1 cellular context compared by ENCODE assay signal in genomic region chr17:45394913-45395568, GRCh38.
TF ChIP-seq lines count a peak whose summit lies in the region.

No MANE protein-coding gene starts in this region.

TF ChIP-seq in HEK293, 187 proteins besides CTCF, POLR2A, EP300 and RAD21 (continued from another document):
- no peak for TF ChIP-seq GLI2 (tag by site-specific recombination; IDR thresholded peaks at IDR 0.05; ENCODE audit: borderline replicate concordance, low read depth)
- no peak for TF ChIP-seq ZNF624 (tag by site-specific recombination; IDR thresholded peaks at IDR 0.05)
- no peak for TF ChIP-seq ZNF19 (tag by site-specific recombination; IDR thresholded peaks at IDR 0.05; ENCODE audit: low read depth)
- TF ChIP-seq ZNF16 (tag by site-specific recombination; IDR thresholded peaks at IDR 0.05; ENCODE audit: low read depth) = no peak
- TF ChIP-seq SALL2 (tag by site-specific recombination; IDR thresholded peaks at IDR 0.05; ENCODE audit: borderline replicate concordance) = no peak
- no peak for TF ChIP-seq ZBTB49 (tag by site-specific recombination; IDR thresholded peaks at IDR 0.05; ENCODE audit: low read depth)
- peak; percentile 49; the same call in 1 of the 2 replicates for TF ChIP-seq ZNF2 (tag by site-specific recombination; IDR thresholded peaks at IDR 0.05)
- no peak for TF ChIP-seq ZNF521 (tag by site-specific recombination; IDR thresholded peaks at IDR 0.05)
- TF ChIP-seq ZNF544 (tag by site-specific recombination; IDR thresholded peaks at IDR 0.05) = 0 out of 2 replicates have a peak, but pooled peaks have one; percentile 38
- no peak for TF ChIP-seq ZNF202 (tag by site-specific recombination; IDR thresholded peaks at IDR 0.05; ENCODE audit: borderline replicate concordance)
- 0 out of 2 replicates have a peak, but pooled peaks have one; percentile 22 for TF ChIP-seq ZNF148 (tag by site-specific recombination; IDR thresholded peaks at IDR 0.05; ENCODE audit: borderline replicate concordance)
- no peak for TF ChIP-seq ZNF266 (tag by site-specific recombination; IDR thresholded peaks at IDR 0.05; ENCODE audit: low read depth)
- TF ChIP-seq ZNF610 (tag by site-specific recombination; IDR thresholded peaks at IDR 0.05; ENCODE audit: borderline replicate concordance) = 0 out of 2 replicates have a peak, but pooled peaks have one; percentile 64
- TF ChIP-seq ZNF530 (tag by site-specific recombination; IDR thresholded peaks at IDR 0.05; ENCODE audit: low read depth) = no peak
- TF ChIP-seq ZBTB7A (tag by site-specific recombination; IDR thresholded peaks at IDR 0.05; ENCODE audit: low read depth) = no peak
- no peak for TF ChIP-seq ZBTB17 (tag by site-specific recombination; IDR thresholded peaks at IDR 0.05)
- TF ChIP-seq ZNF366 (tag by site-specific recombination; conservative IDR thresholded peaks at IDR 0.05) = 0 out of 2 replicates have a peak, but pooled peaks have one; percentile 37
- peak; percentile 40; the same call in 1 of the 2 replicates for TF ChIP-seq PATZ1 (tag by site-specific recombination; IDR thresholded peaks at IDR 0.05)
- TF ChIP-seq ZNF239 (tag by site-specific recombination; IDR thresholded peaks at IDR 0.05) = no peak
- no peak for TF ChIP-seq ZNF571 (tag by site-specific recombination; IDR thresholded peaks at IDR 0.05)
- TF ChIP-seq GLI4 (tag by site-specific recombination; IDR thresholded peaks at IDR 0.05) = no peak
- no peak for TF ChIP-seq ZNF146 (tag by site-specific recombination; IDR thresholded peaks at IDR 0.05)
- TF ChIP-seq ZNF157 (tag by site-specific recombination; IDR thresholded peaks at IDR 0.05) = no peak
- no peak for TF ChIP-seq ZNF626 (tag by site-specific recombination; IDR thresholded peaks at IDR 0.05)
- TF ChIP-seq ZNF18 (tag by site-specific recombination; IDR thresholded peaks at IDR 0.05) = no peak
- TF ChIP-seq, protein P1, sequence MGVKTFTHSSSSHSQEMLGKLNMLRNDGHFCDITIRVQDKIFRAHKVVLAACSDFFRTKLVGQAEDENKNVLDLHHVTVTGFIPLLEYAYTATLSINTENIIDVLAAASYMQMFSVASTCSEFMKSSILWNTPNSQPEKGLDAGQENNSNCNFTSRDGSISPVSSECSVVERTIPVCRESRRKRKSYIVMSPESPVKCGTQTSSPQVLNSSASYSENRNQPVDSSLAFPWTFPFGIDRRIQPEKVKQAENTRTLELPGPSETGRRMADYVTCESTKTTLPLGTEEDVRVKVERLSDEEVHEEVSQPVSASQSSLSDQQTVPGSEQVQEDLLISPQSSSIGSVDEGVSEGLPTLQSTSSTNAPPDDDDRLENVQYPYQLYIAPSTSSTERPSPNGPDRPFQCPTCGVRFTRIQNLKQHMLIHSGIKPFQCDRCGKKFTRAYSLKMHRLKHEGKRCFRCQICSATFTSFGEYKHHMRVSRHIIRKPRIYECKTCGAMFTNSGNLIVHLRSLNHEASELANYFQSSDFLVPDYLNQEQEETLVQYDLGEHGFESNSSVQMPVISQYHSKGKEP (tag by site-specific recombination; IDR thresholded peaks at IDR 0.05) = no peak
- no peak for TF ChIP-seq ZNF426 (tag by site-specific recombination; IDR thresholded peaks at IDR 0.05)
- no peak for TF ChIP-seq ZNF335 (tag by site-specific recombination; conservative IDR thresholded peaks at IDR 0.05)
- TF ChIP-seq ZNF433 (tag by site-specific recombination; IDR thresholded peaks at IDR 0.05; ENCODE audit: low read depth) = no peak
- no peak for TF ChIP-seq TRIM28 (IDR thresholded peaks at IDR 0.05; ENCODE audit: borderline replicate concordance, low read length)
- TF ChIP-seq ZNF501 (tag by site-specific recombination; IDR thresholded peaks at IDR 0.05) = no peak
- no peak for TF ChIP-seq ZNF558 (tag by site-specific recombination; IDR thresholded peaks at IDR 0.05)
- TF ChIP-seq ZNF785 (tag by site-specific recombination; IDR thresholded peaks at IDR 0.05) = no peak
- TF ChIP-seq ZNF510 (tag by site-specific recombination; IDR thresholded peaks at IDR 0.05; ENCODE audit: insufficient replicate concordance) = no peak
- no peak for TF ChIP-seq KLF9 (tag by site-specific recombination; IDR thresholded peaks at IDR 0.05; ENCODE audit: low read depth)
- no peak for TF ChIP-seq ZNF404 (tag by site-specific recombination; IDR thresholded peaks at IDR 0.05)
- no peak for TF ChIP-seq MYNN (tag by site-specific recombination; IDR thresholded peaks at IDR 0.05; ENCODE audit: borderline replicate concordance)
- no peak for TF ChIP-seq ZNF140 (tag by site-specific recombination; IDR thresholded peaks at IDR 0.05)
- TF ChIP-seq FEZF1 (tag by site-specific recombination; IDR thresholded peaks at IDR 0.05) = no peak
- TF ChIP-seq ZNF670 (tag by site-specific recombination; IDR thresholded peaks at IDR 0.05; ENCODE audit: low read depth) = no peak
- TF ChIP-seq ZNF391 (tag by site-specific recombination; IDR thresholded peaks at IDR 0.05; ENCODE audit: borderline replicate concordance, low read depth) = no peak
- peak; percentile 78 for TF ChIP-seq ZNF654 (tag by site-specific recombination; IDR thresholded peaks at IDR 0.05; ENCODE audit: low read depth)
- TF ChIP-seq, protein P2, sequence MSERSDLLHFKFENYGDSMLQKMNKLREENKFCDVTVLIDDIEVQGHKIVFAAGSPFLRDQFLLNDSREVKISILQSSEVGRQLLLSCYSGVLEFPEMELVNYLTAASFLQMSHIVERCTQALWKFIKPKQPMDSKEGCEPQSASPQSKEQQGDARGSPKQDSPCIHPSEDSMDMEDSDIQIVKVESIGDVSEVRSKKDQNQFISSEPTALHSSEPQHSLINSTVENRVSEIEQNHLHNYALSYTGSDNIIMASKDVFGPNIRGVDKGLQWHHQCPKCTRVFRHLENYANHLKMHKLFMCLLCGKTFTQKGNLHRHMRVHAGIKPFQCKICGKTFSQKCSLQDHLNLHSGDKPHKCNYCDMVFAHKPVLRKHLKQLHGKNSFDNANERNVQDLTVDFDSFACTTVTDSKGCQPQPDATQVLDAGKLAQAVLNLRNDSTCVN (tag by site-specific recombination; optimal IDR thresholded peaks at IDR 0.05) = no peak
- no peak for TF ChIP-seq INSM2 (tag by site-specific recombination; IDR thresholded peaks at IDR 0.05)
- TF ChIP-seq ZNF324 (tag by site-specific recombination; IDR thresholded peaks at IDR 0.05) = 0 out of 2 replicates have a peak, but pooled peaks have one; percentile 40
- TF ChIP-seq BCL11B (tag by site-specific recombination; IDR thresholded peaks at IDR 0.05; ENCODE audit: low read depth) = peak; percentile 49; the same call in 1 of the 2 replicates
- TF ChIP-seq ZFP69B (tag by site-specific recombination; IDR thresholded peaks at IDR 0.05) = peak; percentile 50; the same call in 1 of the 2 replicates
- no peak for TF ChIP-seq ZNF214 (tag by site-specific recombination; IDR thresholded peaks at IDR 0.05; ENCODE audit: borderline replicate concordance)
- TF ChIP-seq KLF16 (tag by site-specific recombination; IDR thresholded peaks at IDR 0.05) = no peak
- TF ChIP-seq ZSCAN30 (tag by site-specific recombination; IDR thresholded peaks at IDR 0.05) = 0 out of 2 replicates have a peak, but pooled peaks have one; percentile 54
- TF ChIP-seq RBAK (tag by site-specific recombination; IDR thresholded peaks at IDR 0.05) = no peak
- no peak for TF ChIP-seq ZNF280C (tag by site-specific recombination; IDR thresholded peaks at IDR 0.05)
- TF ChIP-seq IKZF3 (tag by site-specific recombination; IDR thresholded peaks at IDR 0.05) = peak; percentile 44; the same call in 1 of the 2 replicates
- TF ChIP-seq ZNF132 (tag by site-specific recombination; IDR thresholded peaks at IDR 0.05; ENCODE audit: borderline replicate concordance) = no peak
- TF ChIP-seq ZNF600 (tag by site-specific recombination; IDR thresholded peaks at IDR 0.05) = peak; percentile 81
- TF ChIP-seq ZNF416 (tag by site-specific recombination; IDR thresholded peaks at IDR 0.05) = no peak
- TF ChIP-seq ZEB2 (tag by site-specific recombination; IDR thresholded peaks at IDR 0.05) = 0 out of 2 replicates have a peak, but pooled peaks have one; percentile 25
